17 cellular contexts compared by ENCODE assay signal in genomic region chr6:20028143-20028542, GRCh38.
"Had no signal": no experiment of that assay in that cellular context is flagged by ENCODE, and none has a peak within 500 bp of the region (broad histone marks: within the 10 kb centered on the region; RNA-seq: fewer than 3 reads in every experiment).

No MANE protein-coding gene starts in this region.

- H3K4me3 Mint-ChIP-seq: activated CD4-positive, alpha-beta memory T cell treated with anti-CD3 and anti-CD28 coated beads, Interleukin-2, amount 10 ng/mL, durations not matched to agents 7 days and 5 days; naive B cell; stimulated activated memory B cell treated with anti-CD40 and anti-IgM and Interleukin-4, amounts not matched to agents 10 μg/mL and 1 μg/mL and 100 μg/mL, for 72 hours had no signal

- H3K27me3 ChIP-seq: cardiac muscle cell, pancreas had no signal

- ATAC-seq: activated naive CD4-positive, alpha-beta T cell treated with anti-CD3 and anti-CD28 coated beads, Interleukin-2, amount 50 U/mL, for 72 hours; heart left ventricle; pancreas; stimulated activated memory B cell treated with anti-CD40 and anti-IgM and Interleukin-4, amounts not matched to agents 10 μg/mL and 1 μg/mL and 100 μg/mL, for 72 hours had no signal

- DNase-seq: activated CD4-positive, alpha-beta memory T cell treated with anti-CD3 and anti-CD28 coated beads, Interleukin-2, amount 10 ng/mL, durations not matched to agents 7 days and 5 days; activated CD4-positive, alpha-beta T cell treated with anti-CD3 and anti-CD28 coated beads for 4 hours; activated CD8-positive, alpha-beta memory T cell treated with anti-CD3 and anti-CD28 coated beads, Interleukin-2, amount 50 U/mL, for 4 hours; activated effector memory CD4-positive, alpha-beta T cell treated with anti-CD3 and anti-CD28 coated beads, Interleukin-2, amount 50 U/mL, for 16 hours; activated T-cell treated with anti-CD3 and anti-CD28 coated beads, Interleukin-2, amount 50 U/mL, for 48 hours; foreskin melanocyte; heart left ventricle; midbrain; naive B cell; pancreas; stimulated activated CD4-positive, alpha-beta T cell treated with anti-CD3 and anti-CD28 coated beads, Interleukin-12 subunit alpha, Interleukin-12 subunit beta, amount 100 ng/mL, for 4 hours; stimulated activated CD4-positive, alpha-beta T cell treated with anti-CD3 and anti-CD28 coated beads, Interleukin-2, amount 100 ng/mL, for 24 hours; tibial artery had no signal

- H3K27ac ChIP-seq: cardiac muscle cell, epithelial cell of prostate, heart left ventricle, pancreas, tibial artery had no signal

- H3K9me3 ChIP-seq: heart left ventricle, pancreas had no signal

- H3K36me3 Mint-ChIP-seq: activated naive CD4-positive, alpha-beta T cell treated with anti-CD3 and anti-CD28 coated beads, Interleukin-2, amount 50 U/mL, for 72 hours; stimulated activated memory B cell treated with anti-CD40 and anti-IgM and Interleukin-4, amounts not matched to agents 10 μg/mL and 1 μg/mL and 100 μg/mL, for 72 hours had no signal

- H3K27ac Mint-ChIP-seq: activated CD4-positive, alpha-beta memory T cell treated with anti-CD3 and anti-CD28 coated beads, Interleukin-2, amount 10 ng/mL, durations not matched to agents 7 days and 5 days; activated naive CD4-positive, alpha-beta T cell treated with anti-CD3 and anti-CD28 coated beads, Interleukin-2, amount 50 U/mL, for 72 hours; stimulated activated memory B cell treated with anti-CD40 and anti-IgM and Interleukin-4, amounts not matched to agents 10 μg/mL and 1 μg/mL and 100 μg/mL, for 72 hours had no signal

- H3K4me1 ChIP-seq: heart left ventricle, pancreas, tibial artery had no signal

- H3K9me3 Mint-ChIP-seq: activated CD4-positive, alpha-beta memory T cell treated with anti-CD3 and anti-CD28 coated beads, Interleukin-2, amount 10 ng/mL, durations not matched to agents 7 days and 5 days had no signal
